Comparison of ENCODE assay signal across 8 cellular contexts in the genomic region with DNA sequence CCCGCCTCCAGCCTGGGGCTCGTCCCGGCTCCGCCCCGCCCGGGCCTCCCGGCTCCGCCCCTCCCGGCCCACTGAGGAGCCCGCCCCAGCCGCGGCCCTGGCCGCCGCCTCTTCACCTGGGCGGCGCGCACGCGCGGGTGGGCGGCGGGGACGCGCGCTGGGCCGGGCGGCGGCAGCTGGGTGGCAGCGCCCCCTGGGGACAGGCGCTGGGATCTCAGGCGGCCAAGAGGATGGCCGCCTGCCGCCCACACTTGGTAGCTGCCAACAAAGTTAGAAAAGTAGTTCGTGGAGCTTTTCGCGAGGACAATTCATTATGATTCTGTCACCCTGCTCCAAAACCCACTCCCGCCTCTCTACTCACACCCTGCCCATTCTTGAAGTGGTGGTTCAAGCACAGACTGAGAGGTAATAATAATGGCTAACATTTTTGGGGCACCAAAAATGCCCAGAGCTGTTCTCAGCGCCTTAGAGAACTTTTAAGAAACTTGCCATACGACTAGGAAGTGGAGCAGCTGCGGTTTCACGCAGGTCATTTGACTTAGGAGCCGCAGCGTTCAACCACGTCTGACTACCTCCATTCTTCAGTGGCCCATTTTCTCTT.
DNase-seq lines count a peak whose midpoint lies in the region; ATAC-seq and TF ChIP-seq lines count a peak whose summit lies in the region.

No MANE protein-coding gene starts in this region.

- TF ChIP-seq CTCF in OCI-LY1 (IDR thresholded peaks at IDR 0.05; ENCODE audit: low read length), result peak; percentile 48

- H3K4me1 ChIP-seq in OCI-LY1 (ENCODE audit: insufficient read depth, low read length, severe bottlenecking), result peaks cover 7% of the 10 kb centered on the region
- H3K4me1 ChIP-seq in mucosa of rectum (ENCODE audit: control insufficient read depth in 2 of 2, insufficient read depth in 2 of 2, low read length in 2 of 2), result peaks cover 16 to 20% of the 10 kb centered on the region in 2 donors

- H3F3A ChIP-seq in OCI-LY1 (ENCODE audit: insufficient read depth, low read length), result no peaks in the 10 kb centered on the region

- H3K9me2 ChIP-seq in OCI-LY1 (ENCODE audit: low read depth, low read length), result no peaks in the 10 kb centered on the region

- DNase-seq in COR-L47 (lab: John Stamatoyannopoulos, UW), result peak; percentile 83
- DNase-seq in HUDEP-2 (lab: John Stamatoyannopoulos, UW; ENCODE audit: unreplicated experiment in 76 of 76), result peak in 73 of 76 experiments; percentile 33 to 95 (median 84)
- DNase-seq in activated T-cell treated with anti-CD3 and anti-CD28 coated beads for 24 hours (ENCODE audit: low read depth), result peak; percentile 89
- peak; percentile 93 to 98 for DNase-seq in erythroblast (lab: John Stamatoyannopoulos, UW)
- DNase-seq in stimulated activated CD8-positive, alpha-beta memory T cell treated with anti-CD3 and anti-CD28 coated beads, Interleukin-4, amount 100 ng/mL, for 1 hour (ENCODE audit: low read depth in 2 of 2, low spot score in 1 of 2), result peak; percentile 64 to 83

- H3K4me2 ChIP-seq in OCI-LY1 (ENCODE audit: low read length), result peak overlapping the region; percentile 79

- peak; percentile 92 for ATAC-seq in GM21390 (IDR thresholded peaks at IDR 0.05; ENCODE audit: unreplicated experiment)

- TF ChIP-seq POLR2A in erythroblast (IDR thresholded peaks at IDR 0.05; ENCODE audit: low read length), result peak; percentile 53

- H2AFZ ChIP-seq in OCI-LY1 (ENCODE audit: low read length), result no peak overlapping the region; the same call in 1 of the 2 replicates

- peak overlapping the region; percentile 60 for H3K4me3 ChIP-seq in OCI-LY1 (ENCODE audit: low read depth, low read length, poor library complexity, severe bottlenecking)
- H3K4me3 ChIP-seq in mucosa of rectum (ENCODE audit: low read length in 2 of 2), result peak overlapping the region; percentile 76 to 82

- H3K9me3 ChIP-seq in OCI-LY1 (ENCODE audit: low read length), result no peaks in the 10 kb centered on the region
- no peaks in the 10 kb centered on the region for H3K9me3 ChIP-seq in mucosa of rectum (ENCODE audit: control insufficient read depth in 2 of 2, low read length in 2 of 2)

- no peaks in the 10 kb centered on the region for H3K79me2 ChIP-seq in OCI-LY1 (ENCODE audit: insufficient read depth, low read length)

- H3K27me3 ChIP-seq in OCI-LY1 (ENCODE audit: insufficient read depth, low read length), result no peaks in the 10 kb centered on the region; the same call in 1 of the 2 replicates
- no peaks in the 10 kb centered on the region for H3K27me3 ChIP-seq in mucosa of rectum (ENCODE audit: control insufficient read depth in 2 of 2, insufficient read depth in 2 of 2, low read length in 2 of 2)

- no peak overlapping the region for H3K27ac ChIP-seq in OCI-LY1 (ENCODE audit: low read depth, low read length, poor library complexity, severe bottlenecking)
- peak overlapping the region; percentile 94 to 96 for H3K27ac ChIP-seq in mucosa of rectum (ENCODE audit: low read depth in 2 of 2, low read length in 2 of 2)

- no peaks in the 10 kb centered on the region for H3K36me3 ChIP-seq in OCI-LY1 (ENCODE audit: insufficient read depth, low read length)
- no peaks in the 10 kb centered on the region for H3K36me3 ChIP-seq in mucosa of rectum (ENCODE audit: control insufficient read depth in 2 of 2, insufficient read depth in 2 of 2, low read length in 2 of 2)

- H4K20me1 ChIP-seq in OCI-LY1 (ENCODE audit: insufficient read depth, low read length), result no peaks in the 10 kb centered on the region

- peak overlapping the region; percentile 50 for H3K9ac ChIP-seq in OCI-LY1 (ENCODE audit: low read length)
- H3K9ac ChIP-seq in mucosa of rectum (ENCODE audit: low read depth in 1 of 2, low read length in 2 of 2), result peak overlapping the region; percentile 82 to 96
